Comparison of ENCODE assay signal across 9 cellular contexts in the genomic region with DNA sequence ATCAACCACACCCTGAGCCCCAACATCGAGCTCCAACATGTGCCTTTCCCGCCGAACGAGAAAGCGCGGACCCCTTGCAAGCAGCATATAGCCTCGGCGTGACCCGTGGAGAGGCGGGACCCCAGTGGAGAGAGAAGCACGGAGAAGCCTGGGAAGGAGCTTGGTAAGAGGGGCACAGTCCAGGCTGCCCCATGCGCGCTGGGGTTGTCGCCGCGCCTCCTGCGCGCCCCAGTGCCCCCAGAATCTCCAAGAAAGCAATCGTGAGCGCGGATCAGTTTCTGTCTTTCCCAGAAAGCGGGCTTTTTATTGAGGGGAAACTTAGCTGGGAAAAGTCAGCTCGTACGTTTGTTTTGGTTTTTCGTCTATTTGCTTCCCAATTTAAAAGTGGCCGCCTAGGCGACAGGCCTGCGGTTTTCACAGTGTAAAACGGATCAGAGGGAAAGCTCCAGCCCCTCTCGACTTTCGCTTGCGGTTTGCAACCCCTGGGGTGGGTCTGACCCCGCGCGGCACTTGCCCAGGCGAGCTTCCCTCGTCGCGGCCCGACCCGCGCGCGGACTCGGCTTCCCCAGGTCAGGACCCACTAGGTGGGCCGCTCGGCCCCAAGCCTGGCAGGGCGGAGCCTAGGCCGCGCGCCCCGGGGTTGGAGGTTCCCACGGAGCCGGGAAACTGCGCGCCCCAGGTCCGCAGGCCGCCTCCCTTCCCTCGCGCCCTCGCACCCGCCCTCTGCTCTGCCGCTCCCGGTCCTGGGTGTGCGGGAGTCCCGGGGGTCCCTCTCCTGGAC. TPM values are rescaled to one million over a fixed set of nuclear protein-coding genes. Genes with fewer than 3 reads are reported as not detected.
DNase-seq lines count a peak whose midpoint lies in the region; ATAC-seq, FAIRE-seq and TF ChIP-seq lines count a peak whose summit lies in the region.
"Had no signal": no experiment of that assay in that cellular context is flagged by ENCODE, and none has a peak within 500 bp of the region (broad histone marks: within the 10 kb centered on the region; RNA-seq: fewer than 3 reads in every experiment).

No MANE protein-coding gene starts in this region.

- H3K4me3 ChIP-seq in AG04449 (ENCODE audit: low read depth, low read length) (peak overlapping the region; percentile 85), pancreas (peak overlapping the region; percentile 32 to 84 (median 51))

- peaks cover 19% of the 10 kb centered on the region for H3K4me1 Mint-ChIP-seq in activated T-cell treated with anti-CD3 and anti-CD28 coated beads, Interleukin-2, amount 50 U/mL, for 4 hours (ENCODE audit: low read depth)

- CTCF ChIA-PET in AG04449 (lab: Yijun Ruan, JAX) = interaction anchor here (0.6 to 9.5 kb wide), 15 partner anchors 9 to 461 kb away, joined by 3 to 125 read pairs (median 4); no protein-coding TSS in a partner anchor

- peaks cover 48% of the 10 kb centered on the region for H3K27me3 Mint-ChIP-seq in activated T-cell treated with anti-CD3 and anti-CD28 coated beads, Interleukin-2, amount 50 U/mL, for 4 hours (ENCODE audit: low read depth)

- POLR2A ChIA-PET in AG04449 (lab: Yijun Ruan, JAX) = no interaction called here

- peaks cover 0 to 6% (median 0%) of the 10 kb centered on the region in 4 donors for H3K27me3 ChIP-seq in pancreas

- ATAC-seq in GM19463 (IDR thresholded peaks at IDR 0.05; ENCODE audit: unreplicated experiment) = peak; percentile 26
- ATAC-seq in activated T-cell treated with anti-CD3 and anti-CD28 coated beads, Interleukin-2, amount 50 U/mL, for 4 hours = peak in 1 of 2 donors; percentile 12
- peak in 3 of 4 donors; percentile 11 to 42 (median 29) for ATAC-seq in pancreas
- no peak for ATAC-seq in HG03469 (IDR thresholded peaks at IDR 0.05; ENCODE audit: unreplicated experiment)
- ATAC-seq: HCT116 had no signal

- H3K9me3 Mint-ChIP-seq in activated T-cell treated with anti-CD3 and anti-CD28 coated beads, Interleukin-2, amount 50 U/mL, for 4 hours = no peaks in the 10 kb centered on the region

- H3K36me3 Mint-ChIP-seq in activated T-cell treated with anti-CD3 and anti-CD28 coated beads, Interleukin-2, amount 50 U/mL, for 4 hours (ENCODE audit: insufficient read depth) = no peaks in the 10 kb centered on the region

- no peak for TF ChIP-seq CTCF in AG04449 (IDR thresholded peaks at IDR 0.05; ENCODE audit: insufficient read depth, low read length, missing control alignments)
- no peak for TF ChIP-seq CTCF in pancreas (IDR thresholded peaks at IDR 0.05)

- no peak for FAIRE-seq in pancreas (lab: Jason Lieb, UNC)
- FAIRE-seq in urothelium cell line (lab: Jason Lieb, UNC) = no peak

- H3K9me3 ChIP-seq in pancreas = no peaks in the 10 kb centered on the region

- intact Hi-C loops in head of caudate nucleus (cut with DNase I) (loop anchor here (2.0 to 5.0 kb wide), 2 partner anchors 40 to 238 kb away; a partner anchor contains a TSS), pancreas (cut with DNase I) (no loop called here)

- peak overlapping the region; percentile 84 for H3K4me3 Mint-ChIP-seq in activated T-cell treated with anti-CD3 and anti-CD28 coated beads, Interleukin-2, amount 50 U/mL, for 4 hours

- DNase-seq in AG04449 (ENCODE audit: low read depth, low spot score) (no peak), head of caudate nucleus (peak in 27 of 42 donors; percentile 5 to 63 (median 40)), pancreas (peak in 3 of 6 donors; percentile 38 to 75 (median 72)), NCI-H187 (lab: John Stamatoyannopoulos, UW) (no peak), urothelium cell line (ENCODE audit: low spot score) (no peak)
- DNase-seq in activated T-cell treated with anti-CD3 and anti-CD28 coated beads, Interleukin-2, amount 50 U/mL, for 4 hours = no peak

- WGBS in pancreas, 2 donors = 30 to 32% methylated on average over 65 to 66 of the region's 66 CpGs

- H3K27ac ChIP-seq in pancreas = no peak overlapping the region

- H3K36me3 ChIP-seq in pancreas = no peaks in the 10 kb centered on the region

- peaks cover 0 to 3% (median 0%) of the 10 kb centered on the region in 3 donors for H3K4me1 ChIP-seq in pancreas

RNA-seq across cellular contexts. Expression of a gene that starts 31.1 kb away (rescaled TPM):
- not detected for total RNA-seq in activated T-cell treated with anti-CD3 and anti-CD28 coated beads, Interleukin-2, amount 50 U/mL, for 4 hours
- total RNA-seq in pancreas = under 1 TPM; 0.51 to 0.97 (median 0.62) TPM
- polyA plus RNA-seq in pancreas = under 1 TPM; 0.23 to 0.52 TPM

RNA-seq across cellular contexts. Expression of a gene that starts 39.6 kb away (rescaled TPM):
- 10 to 100 TPM; 28.6 to 30.6 (median 29.4) TPM for total RNA-seq in activated T-cell treated with anti-CD3 and anti-CD28 coated beads, Interleukin-2, amount 50 U/mL, for 4 hours
- total RNA-seq in pancreas = 10 to 100 TPM; 10.7 to 25.1 (median 15.4) TPM
- polyA plus RNA-seq in pancreas = 10 to 100 TPM; 11.3 to 14.5 TPM

Comparison
In these comparisons a context has a peak if more than half of its experiments do, and no peak if none do; other contexts are left out.
1. DNase-seq: peak in head of caudate nucleus (27 of 42); none in AG04449 (single experiment), activated T-cell treated with anti-CD3 and anti-CD28 coated beads, Interleukin-2, amount 50 U/mL, for 4 hours (single experiment), NCI-H187 (0 of 2) and urothelium cell line (single experiment).